Comparison of ENCODE assay signal across 24 cellular contexts in the genomic region with DNA sequence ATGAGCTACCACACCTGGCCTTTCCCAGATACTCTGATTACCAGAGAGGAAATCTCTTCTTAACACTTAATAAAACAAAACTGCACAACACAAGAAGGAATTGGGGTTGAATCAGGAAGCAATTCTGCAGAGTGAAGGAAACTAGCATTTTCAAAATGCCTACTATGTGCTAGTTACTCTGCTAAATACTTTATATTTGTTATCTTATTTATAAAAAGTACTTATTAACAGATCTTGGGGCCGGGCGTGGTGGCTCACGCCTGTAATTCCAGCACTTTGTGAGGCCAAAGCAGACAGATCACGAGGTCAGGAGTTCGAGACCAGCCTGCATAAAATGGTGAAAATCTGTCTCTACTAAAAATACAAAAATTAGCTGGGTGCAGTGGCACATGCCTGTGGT.
"Had no signal": no experiment of that assay in that cellular context is flagged by ENCODE, and none has a peak within 500 bp of the region (broad histone marks: within the 10 kb centered on the region; RNA-seq: fewer than 3 reads in every experiment).

No MANE protein-coding gene starts in this region.

- H3K27me3 ChIP-seq: dorsolateral prefrontal cortex, esophagus muscularis mucosa, foreskin keratinocyte, gastroesophageal sphincter, heart left ventricle, hepatocyte, left lung, neutrophil had no signal

- ATAC-seq: foreskin keratinocyte; gastroesophageal sphincter; heart left ventricle; left cardiac atrium; left lung; natural killer cell; sciatic nerve; stimulated activated naive B cell treated with anti-CD40 and anti-IgM and Interleukin-4, amounts not matched to agents 10 μg/mL and 1 μg/mL and 100 μg/mL, for 72 hours had no signal

- H3K4me3 Mint-ChIP-seq: endodermal cell; natural killer cell; neural crest cell; stimulated activated naive B cell treated with anti-CD40 and anti-IgM and Interleukin-4, amounts not matched to agents 10 μg/mL and 1 μg/mL and 100 μg/mL, for 72 hours; stimulated activated naive CD8-positive, alpha-beta T cell treated with anti-CD3 and anti-CD28 coated beads, Interleukin-15, Interleukin-2, amounts not matched to agents 100 ng/mL and 50 ng/mL, for 24 hours; type B pancreatic cell had no signal

- H3K4me3 ChIP-seq: dorsolateral prefrontal cortex, esophagus muscularis mucosa, gastroesophageal sphincter, heart left ventricle, hepatocyte, left lung, smooth muscle cell had no signal

- H3K9me3 Mint-ChIP-seq: endodermal cell; natural killer cell; stimulated activated naive B cell treated with anti-CD40 and anti-IgM and Interleukin-4, amounts not matched to agents 10 μg/mL and 1 μg/mL and 100 μg/mL, for 72 hours; stimulated activated naive CD8-positive, alpha-beta T cell treated with anti-CD3 and anti-CD28 coated beads, Interleukin-15, Interleukin-2, amounts not matched to agents 100 ng/mL and 50 ng/mL, for 24 hours; type B pancreatic cell had no signal

- DNase-seq: caudate nucleus; cerebellar nuclear complex; dorsolateral prefrontal cortex; effector CD4-positive, alpha-beta T cell; endodermal cell; foreskin keratinocyte; heart left ventricle; left cardiac atrium; mesendoderm; natural killer cell; stimulated activated CD4-positive, alpha-beta T cell treated with anti-CD3 and anti-CD28 coated beads, Interleukin-2, amount 100 ng/mL, for 24 hours; stimulated activated naive B cell treated with anti-CD40 and anti-IgM and Interleukin-4, amounts not matched to agents 10 μg/mL and 1 μg/mL and 100 μg/mL, for 72 hours had no signal

- H3K27me3 Mint-ChIP-seq: progenitor cell of endocrine pancreas; stimulated activated naive B cell treated with anti-CD40 and anti-IgM and Interleukin-4, amounts not matched to agents 10 μg/mL and 1 μg/mL and 100 μg/mL, for 72 hours; stimulated activated naive CD8-positive, alpha-beta T cell treated with anti-CD3 and anti-CD28 coated beads, Interleukin-15, Interleukin-2, amounts not matched to agents 100 ng/mL and 50 ng/mL, for 24 hours; type B pancreatic cell had no signal

- H3K36me3 Mint-ChIP-seq: natural killer cell had no signal

- H3K4me2 ChIP-seq: hepatocyte, smooth muscle cell had no signal

- H3K27ac ChIP-seq: esophagus muscularis mucosa, foreskin keratinocyte, gastroesophageal sphincter, heart left ventricle, hepatocyte, left lung, neutrophil, parathyroid adenoma had no signal

- H3K4me1 ChIP-seq: esophagus muscularis mucosa, foreskin keratinocyte, left lung, parathyroid adenoma had no signal

- H3K36me3 ChIP-seq: esophagus muscularis mucosa, gastroesophageal sphincter, heart left ventricle, left lung, neutrophil had no signal

- H3K9ac ChIP-seq: parathyroid adenoma had no signal

- H3K27ac Mint-ChIP-seq: endodermal cell; natural killer cell; progenitor cell of endocrine pancreas; stimulated activated naive B cell treated with anti-CD40 and anti-IgM and Interleukin-4, amounts not matched to agents 10 μg/mL and 1 μg/mL and 100 μg/mL, for 72 hours; stimulated activated naive CD8-positive, alpha-beta T cell treated with anti-CD3 and anti-CD28 coated beads, Interleukin-15, Interleukin-2, amounts not matched to agents 100 ng/mL and 50 ng/mL, for 24 hours; type B pancreatic cell had no signal

- H2AFZ ChIP-seq: hepatocyte, parathyroid adenoma had no signal

- H3K9me3 ChIP-seq: esophagus muscularis mucosa, gastroesophageal sphincter, heart left ventricle, left lung, neutrophil had no signal
